26 cellular contexts compared by ENCODE assay signal in the genomic region with DNA sequence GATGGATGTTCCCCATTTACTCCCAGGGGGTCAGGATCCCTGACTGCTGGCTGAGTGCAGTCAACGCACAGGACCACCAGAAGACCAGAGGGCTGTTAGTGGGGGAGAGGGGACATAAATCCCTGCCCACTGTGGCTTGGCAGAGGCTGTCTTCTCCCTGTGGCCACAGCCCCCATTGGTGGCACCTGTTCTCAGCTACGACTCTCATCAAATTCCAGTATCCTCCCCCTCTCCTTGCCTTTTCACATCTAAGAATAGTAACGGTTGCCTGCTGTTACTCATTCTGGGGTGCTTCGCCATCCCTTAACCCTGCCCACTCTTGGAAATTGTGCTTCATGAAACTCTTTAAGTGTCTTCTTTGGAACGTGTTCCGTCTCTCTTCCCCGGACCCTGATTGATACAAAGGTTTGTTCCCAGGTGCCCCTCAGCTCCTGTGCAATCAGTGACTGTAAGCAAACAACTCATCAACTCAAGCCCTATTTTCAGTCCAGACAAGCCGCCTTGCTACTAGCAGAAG. TPM values are rescaled to one million over a fixed set of nuclear protein-coding genes. Genes with fewer than 3 reads are reported as not detected.
"Had no signal": no experiment of that assay in that cellular context is flagged by ENCODE, and none has a peak within 500 bp of the region (broad histone marks: within the 10 kb centered on the region; RNA-seq: fewer than 3 reads in every experiment).

No MANE protein-coding gene starts in this region.

- H3K27me3 ChIP-seq: ovary, spleen, uterus had no signal

- ATAC-seq: left colon; left lung; lower lobe of right lung; naive thymus-derived CD4-positive, alpha-beta T cell; right cardiac atrium; sciatic nerve; stimulated activated effector memory CD8-positive, alpha-beta T cell treated with anti-CD3 and anti-CD28 coated beads, Interleukin-12 subunit alpha, Interleukin-12 subunit beta, amount 100 ng/mL, for 72 hours had no signal

- H3K36me3 ChIP-seq: left lung, lower lobe of right lung, neutrophil, ovary, spleen, tibial nerve, uterus had no signal

- DNase-seq: hippocampal formation; kidney; left colon; left lung; lower lobe of right lung; mammary epithelial cell; mesenchymal stem cell; naive thymus-derived CD4-positive, alpha-beta T cell; ovary; retina; right cardiac atrium; small intestine; spleen; stimulated activated CD4-positive, alpha-beta T cell treated with anti-CD3 and anti-CD28 coated beads, Interleukin-4, amount 100 ng/mL, for 24 hours; stimulated activated naive CD4-positive, alpha-beta T cell; uterus had no signal

- H3K9me3 ChIP-seq: left lung, lower lobe of right lung, neutrophil, ovary, spleen, uterus had no signal

- H3K4me1 ChIP-seq: left lung, lower lobe of right lung, tibial nerve, uterus had no signal

- H3K36me3 Mint-ChIP-seq: naive thymus-derived CD4-positive, alpha-beta T cell; natural killer cell treated with Interleukin-12 subunit alpha and Interleukin-12 subunit beta and Interleukin-15 and Interleukin-18, amount 100 ng/mL, for 72 hours; stimulated activated effector memory CD8-positive, alpha-beta T cell treated with anti-CD3 and anti-CD28 coated beads, Interleukin-12 subunit alpha, Interleukin-12 subunit beta, amount 100 ng/mL, for 72 hours; type B pancreatic cell had no signal

- H3K27ac Mint-ChIP-seq: naive thymus-derived CD4-positive, alpha-beta T cell; natural killer cell treated with Interleukin-12 subunit alpha and Interleukin-12 subunit beta and Interleukin-15 and Interleukin-18, amount 100 ng/mL, for 72 hours; progenitor cell of endocrine pancreas; stimulated activated effector memory CD8-positive, alpha-beta T cell treated with anti-CD3 and anti-CD28 coated beads, Interleukin-12 subunit alpha, Interleukin-12 subunit beta, amount 100 ng/mL, for 72 hours; stimulated activated naive CD8-positive, alpha-beta T cell treated with anti-CD3 and anti-CD28 coated beads, Interleukin-15, Interleukin-2, amounts not matched to agents 100 ng/mL and 50 ng/mL, for 24 hours; type B pancreatic cell had no signal

- H3K27ac ChIP-seq: left lung, lower lobe of right lung, neutrophil, ovary, spleen, tibial nerve, uterus had no signal

- H3K9me3 Mint-ChIP-seq: naive thymus-derived CD4-positive, alpha-beta T cell; natural killer cell treated with Interleukin-12 subunit alpha and Interleukin-12 subunit beta and Interleukin-15 and Interleukin-18, amount 100 ng/mL, for 72 hours; stimulated activated effector memory CD8-positive, alpha-beta T cell treated with anti-CD3 and anti-CD28 coated beads, Interleukin-12 subunit alpha, Interleukin-12 subunit beta, amount 100 ng/mL, for 72 hours; stimulated activated naive CD8-positive, alpha-beta T cell treated with anti-CD3 and anti-CD28 coated beads, Interleukin-15, Interleukin-2, amounts not matched to agents 100 ng/mL and 50 ng/mL, for 24 hours; type B pancreatic cell had no signal

- H3K4me3 ChIP-seq: left lung, lower lobe of right lung, ovary, spleen, tibial nerve, uterus had no signal

RNA-seq across cellular contexts. Expression of a gene that starts 58.9 kb away (rescaled TPM):
- total RNA-seq: kidney; left colon; left lung; lower lobe of right lung; mammary epithelial cell; naive thymus-derived CD4-positive, alpha-beta T cell; natural killer cell treated with Interleukin-12 subunit alpha and Interleukin-12 subunit beta and Interleukin-15 and Interleukin-18, amount 100 ng/mL, for 72 hours; progenitor cell of endocrine pancreas; sciatic nerve; subcutaneous adipose tissue; tibial nerve; ureter had no signal
- polyA plus RNA-seq: naive thymus-derived CD4-positive, alpha-beta T cell; small intestine had no signal
